In the genomic region with DNA sequence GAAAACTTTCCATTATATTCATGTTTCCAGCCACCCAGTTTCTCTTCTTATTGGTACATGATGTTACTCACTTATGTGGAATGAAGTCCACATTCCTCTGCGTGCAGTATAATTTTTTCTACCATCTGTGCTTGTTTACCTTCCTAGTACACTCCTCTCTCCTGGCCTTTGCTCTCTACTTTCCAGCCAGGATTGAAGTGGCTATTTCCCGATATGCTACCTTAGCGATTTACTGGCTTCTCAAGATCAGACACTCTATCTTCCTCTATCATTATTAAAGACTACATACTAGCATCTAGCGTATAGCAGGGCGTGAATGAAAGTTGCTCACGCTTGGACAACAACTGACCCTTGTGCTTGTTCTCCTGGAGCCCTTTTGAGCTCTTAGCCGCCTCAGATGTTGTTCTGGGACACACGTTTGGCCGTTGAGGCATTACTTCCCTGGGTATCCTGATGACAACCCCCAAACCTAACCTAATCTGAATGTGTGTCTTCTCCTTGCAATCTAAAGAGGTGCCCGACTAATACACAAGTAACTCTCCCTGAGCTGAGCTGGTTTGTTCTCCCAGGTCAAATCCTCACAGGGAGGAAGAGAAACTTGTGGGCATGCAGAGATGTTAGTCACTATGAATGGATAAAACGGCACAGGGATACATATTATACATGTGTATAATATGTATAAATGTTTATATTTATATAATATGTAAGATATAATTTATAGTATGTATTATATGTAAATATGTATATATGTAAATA, we compare ENCODE assay signal across 1 cellular context.
TF ChIP-seq lines count a peak whose summit lies in the region.

No MANE protein-coding gene starts in this region.

TF ChIP-seq in endothelial cell of umbilical vein, 7 proteins besides CTCF, POLR2A, EP300 and RAD21:
- peak; percentile 53 for TF ChIP-seq JUN (IDR thresholded peaks at IDR 0.05; ENCODE audit: borderline replicate concordance, insufficient read depth, insufficient read length, low read depth)
- peak; percentile 18 for TF ChIP-seq GATA2 (IDR thresholded peaks at IDR 0.05; ENCODE audit: insufficient read depth, insufficient read length, low read depth, low read length)
- TF ChIP-seq FOS (IDR thresholded peaks at IDR 0.05; ENCODE audit: borderline replicate concordance, insufficient read depth, low read length), result peak; percentile 55
- TF ChIP-seq EZH2 (IDR thresholded peaks at IDR 0.05; ENCODE audit: borderline replicate concordance, low read depth, low read length, severe bottlenecking), result no peak
- no peak for TF ChIP-seq MYC (IDR thresholded peaks at IDR 0.05; ENCODE audit: low read depth, low read length)
- no peak for TF ChIP-seq POLR2AphosphoS5 (IDR thresholded peaks at IDR 0.05; ENCODE audit: insufficient read depth, low read depth, low read length)
- TF ChIP-seq, protein P1, sequence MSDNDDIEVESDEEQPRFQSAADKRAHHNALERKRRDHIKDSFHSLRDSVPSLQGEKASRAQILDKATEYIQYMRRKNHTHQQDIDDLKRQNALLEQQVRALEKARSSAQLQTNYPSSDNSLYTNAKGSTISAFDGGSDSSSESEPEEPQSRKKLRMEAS (IDR thresholded peaks at IDR 0.05; ENCODE audit: insufficient read depth, insufficient read length), result no peak
